Comparison of ENCODE assay signal across 1 cellular context in genomic region chr16:46729326-46729995, GRCh38.
TF ChIP-seq lines count a peak whose summit lies in the region.

No MANE protein-coding gene starts in this region.

TF ChIP-seq in IMR-90, 13 proteins besides CTCF, POLR2A, EP300 and RAD21:
- TF ChIP-seq ELK1 (IDR thresholded peaks at IDR 0.05; ENCODE audit: borderline replicate concordance, low read depth, low read length), result no peak
- TF ChIP-seq MAFK (IDR thresholded peaks at IDR 0.05; ENCODE audit: low read depth, low read length), result no peak
- no peak for TF ChIP-seq SMC3 (IDR thresholded peaks at IDR 0.05; ENCODE audit: low read depth, low read length)
- no peak for TF ChIP-seq FOS (IDR thresholded peaks at IDR 0.05; ENCODE audit: low read depth, low read length)
- TF ChIP-seq MXI1 (IDR thresholded peaks at IDR 0.05; ENCODE audit: borderline replicate concordance, low read depth, low read length), result no peak
